9 cellular contexts compared by ENCODE assay signal in genomic region chr3:108099679-108100428, GRCh38. TPM values are rescaled to one million over a fixed set of nuclear protein-coding genes. Genes with fewer than 3 reads are reported as not detected.
DNase-seq lines count a peak whose midpoint lies in the region; ATAC-seq lines count a peak whose summit lies in the region.
"Had no signal": no experiment of that assay in that cellular context is flagged by ENCODE, and none has a peak within 500 bp of the region (broad histone marks: within the 10 kb centered on the region; RNA-seq: fewer than 3 reads in every experiment).

No MANE protein-coding gene starts in this region.

- H3K27me3 Mint-ChIP-seq in activated T-helper 17 cell treated with anti-CD3 and anti-CD28 coated beads, Interleukin-2, amount 50 U/mL, for 72 hours, result no peaks in the 10 kb centered on the region

- no peaks in the 10 kb centered on the region for H4K20me1 ChIP-seq in BLaER1

- H3K9ac ChIP-seq in BLaER1, result no peak overlapping the region

- peak overlapping the region; percentile 6 for H3K4me3 Mint-ChIP-seq in activated T-helper 17 cell treated with anti-CD3 and anti-CD28 coated beads, Interleukin-2, amount 50 U/mL, for 72 hours

- H3K36me3 Mint-ChIP-seq in activated T-helper 17 cell treated with anti-CD3 and anti-CD28 coated beads, Interleukin-2, amount 50 U/mL, for 72 hours (ENCODE audit: low read depth), result no peaks in the 10 kb centered on the region

- H3K4me1 Mint-ChIP-seq in activated T-helper 17 cell treated with anti-CD3 and anti-CD28 coated beads, Interleukin-2, amount 50 U/mL, for 72 hours, result peaks cover 22% of the 10 kb centered on the region

- no peaks in the 10 kb centered on the region for H3K36me3 ChIP-seq in BLaER1
- H3K36me3 ChIP-seq: cardiac muscle cell had no signal

- peak; percentile 19 for ATAC-seq in GM18907 (IDR thresholded peaks at IDR 0.05; ENCODE audit: unreplicated experiment)
- peak; percentile 19 for ATAC-seq in HG03280 (IDR thresholded peaks at IDR 0.05; ENCODE audit: unreplicated experiment)
- no peak for ATAC-seq in activated T-helper 17 cell treated with anti-CD3 and anti-CD28 coated beads, Interleukin-2, amount 50 U/mL, for 72 hours (replicated peaks)

- H3K4me3 ChIP-seq in BLaER1, result no peak overlapping the region
- H3K4me3 ChIP-seq: cardiac muscle cell had no signal

- no peaks in the 10 kb centered on the region for H3K9me3 ChIP-seq in BLaER1

- H3K4me2 ChIP-seq in BLaER1, result peak overlapping the region; percentile 72

- H3K27ac Mint-ChIP-seq in activated T-helper 17 cell treated with anti-CD3 and anti-CD28 coated beads, Interleukin-2, amount 50 U/mL, for 72 hours, result no peak overlapping the region

- H3K9me3 Mint-ChIP-seq in activated T-helper 17 cell treated with anti-CD3 and anti-CD28 coated beads, Interleukin-2, amount 50 U/mL, for 72 hours, result no peaks in the 10 kb centered on the region

- no peaks in the 10 kb centered on the region for H3K27me3 ChIP-seq in BLaER1
- H3K27me3 ChIP-seq: cardiac muscle cell had no signal

- peaks cover 41% of the 10 kb centered on the region for H3K4me1 ChIP-seq in BLaER1

- 0 out of 2 replicates have a peak overlapping the region, but pooled peaks have one; percentile 16 for H3K27ac ChIP-seq in BLaER1
- H3K27ac ChIP-seq: cardiac muscle cell had no signal

- DNase-seq in SHP77 (lab: John Stamatoyannopoulos, UW), result no peak
- no peak for DNase-seq in T1000 (lab: John Stamatoyannopoulos, UW)
- no peak for DNase-seq in NCI-H2081 treated with DMSO at 0.1 percent for 48 hours (lab: John Stamatoyannopoulos, UW)
- no peak for DNase-seq in HuH-7.5 (ENCODE audit: low spot score)

RNA-seq across cellular contexts. Expression of gene CD47, which starts 9.0 kb away (rescaled TPM):
- total RNA-seq in activated T-helper 17 cell treated with anti-CD3 and anti-CD28 coated beads, Interleukin-2, amount 50 U/mL, for 72 hours, result 100 to 1,000 TPM; 139 to 197 TPM
